Comparison of ENCODE assay signal across 7 cellular contexts in genomic region chr2:156110890-156111289, GRCh38.
DNase-seq lines count a peak whose midpoint lies in the region; ATAC-seq lines count a peak whose summit lies in the region.

No MANE protein-coding gene starts in this region.

- ATAC-seq in GM18508 (IDR thresholded peaks at IDR 0.05; ENCODE audit: insufficient read depth, unreplicated experiment): peak; percentile 93
- ATAC-seq in GM21723 (IDR thresholded peaks at IDR 0.05; ENCODE audit: unreplicated experiment): peak; percentile 99
- peak; percentile 49 for ATAC-seq in stimulated activated naive CD8-positive, alpha-beta T cell treated with anti-CD3 and anti-CD28 coated beads, Interleukin-15, Interleukin-2, amounts not matched to agents 100 U/mL and 50 U/mL, for 24 hours

- peak; percentile 28 for DNase-seq in HT1080 (ENCODE audit: low read depth)
- DNase-seq in activated naive CD4-positive, alpha-beta T cell treated with anti-CD3 and anti-CD28 coated beads, Interleukin-2, amount 50 U/mL, for 16 hours: peak; percentile 13
- DNase-seq in stimulated activated naive CD8-positive, alpha-beta T cell treated with anti-CD3 and anti-CD28 coated beads, Interleukin-15, Interleukin-2, amounts not matched to agents 100 U/mL and 50 U/mL, for 24 hours: peak; percentile 4
- DNase-seq in NCI-H226: no peak
- DNase-seq in NCI-H1436 treated with DMSO at 0.1 percent for 48 hours (lab: John Stamatoyannopoulos, UW): no peak

Comparison
In these comparisons a context has a peak if more than half of its experiments do, and no peak if none do; other contexts are left out.
1. ATAC-seq: peak in every context shown above with its lines; median percentile 99 in GM21723; 93 in GM18508; 49 in stimulated activated naive CD8-positive, alpha-beta T cell treated with anti-CD3 and anti-CD28 coated beads, Interleukin-15, Interleukin-2, amounts not matched to agents 100 U/mL and 50 U/mL, for 24 hours.
2. DNase-seq: peak in HT1080 (single experiment), activated naive CD4-positive, alpha-beta T cell treated with anti-CD3 and anti-CD28 coated beads, Interleukin-2, amount 50 U/mL, for 16 hours (single experiment) and stimulated activated naive CD8-positive, alpha-beta T cell treated with anti-CD3 and anti-CD28 coated beads, Interleukin-15, Interleukin-2, amounts not matched to agents 100 U/mL and 50 U/mL, for 24 hours (single experiment); none in NCI-H226 (single experiment) and NCI-H1436 treated with DMSO at 0.1 percent for 48 hours (single experiment).